Comparison of ENCODE assay signal across 1 cellular context in genomic region chr1:28648493-28649238, GRCh38.
TF ChIP-seq lines count a peak whose summit lies in the region.

Gene RNU11, plus strand, starts transcription at chr1:28648600.

TF ChIP-seq in GM12878, 131 proteins besides CTCF, POLR2A, EP300 and RAD21 (continued from another document):
- TF ChIP-seq NKRF (conservative IDR thresholded peaks at IDR 0.05) (peak; percentile 57; the same call in 1 of the 2 replicates), JUNB (IDR thresholded peaks at IDR 0.05) (peak; percentile 88), KAT2A (conservative IDR thresholded peaks at IDR 0.05; ENCODE audit: control insufficient read depth, low read depth, low read length) (peak; percentile 96), SIN3A (IDR thresholded peaks at IDR 0.05; ENCODE audit: low read depth, low read length) (peak; percentile 25; the same call in 1 of the 2 replicates), TARDBP (IDR thresholded peaks at IDR 0.05; ENCODE audit: borderline replicate concordance) (peak; percentile 100), IRF3 (IDR thresholded peaks at IDR 0.05) (no peak; the same call in 1 of the 2 replicates), EZH2 (IDR thresholded peaks at IDR 0.05; ENCODE audit: borderline replicate concordance, control insufficient read depth, low read depth, low read length) (peak; percentile 97; the same call in 1 of the 2 replicates), RBBP5 (conservative IDR thresholded peaks at IDR 0.05) (no peak), STAT1 (conservative IDR thresholded peaks at IDR 0.05) (peak; percentile 65; the same call in 1 of the 2 replicates), POU2F2 (IDR thresholded peaks at IDR 0.05; ENCODE audit: borderline replicate concordance, low read depth, low read length) (peak; percentile 100), WRNIP1 (IDR thresholded peaks at IDR 0.05; ENCODE audit: borderline replicate concordance, low read depth, low read length) (peak; percentile 96; the same call in 1 of the 2 replicates), MTA2 (IDR thresholded peaks at IDR 0.05; ENCODE audit: low read depth) (peak; percentile 84), MYB (IDR thresholded peaks at IDR 0.05; ENCODE audit: borderline replicate concordance, low read depth, low read length) (peak; percentile 96)
